ENCODE assay signal across 16 cellular contexts in genomic region chr10:36383349-36383748, GRCh38.
DNase-seq lines count a peak whose midpoint lies in the region; ATAC-seq and TF ChIP-seq lines count a peak whose summit lies in the region.
"Had no signal": no experiment of that assay in that cellular context is flagged by ENCODE, and none has a peak within 500 bp of the region (broad histone marks: within the 10 kb centered on the region; RNA-seq: fewer than 3 reads in every experiment).

No MANE protein-coding gene starts in this region.

- H3K27ac ChIP-seq in DND-41 (ENCODE audit: low read length) (peak overlapping the region; percentile 53), neuronal stem cell (replicated peaks; ENCODE audit: low read length) (no peak overlapping the region), transverse colon (no peak overlapping the region)
- H3K27ac ChIP-seq: 22Rv1, GM23248 had no signal

- WGBS in neuronal stem cell (ENCODE audit: extremely low coverage in 2 of 2, insufficient read length in 2 of 2, insufficient replicate concordance in 1 of 2), 2 donors: no CpG with 5 or more reads among the region's 3 CpGs
- WGBS in transverse colon (ENCODE audit: low coverage in 1 of 2), 2 donors: 64 to 78% methylated on average over 3 of the region's 3 CpGs

- H3K4me2 ChIP-seq in DND-41 (ENCODE audit: insufficient read depth, low read length) (no peak overlapping the region), neuronal stem cell (ENCODE audit: insufficient read depth, low read length, poor library complexity, severe bottlenecking) (no peak overlapping the region)

- H3K9ac ChIP-seq in DND-41 (ENCODE audit: low read depth, low read length): no peak overlapping the region
- H3K9ac ChIP-seq in neuronal stem cell (ENCODE audit: low read depth, low read length, poor library complexity): no peak overlapping the region
- H3K9ac ChIP-seq: GM23248 had no signal

- peak overlapping the region; percentile 1 to 77 (median 59) for H3K4me3 Mint-ChIP-seq in immature natural killer cell
- no peak overlapping the region for H3K4me3 Mint-ChIP-seq in activated CD8-positive, alpha-beta T cell treated with anti-CD3 and anti-CD28 coated beads for 36 hours
- H3K4me3 Mint-ChIP-seq: CD14-positive monocyte; CD8-positive, alpha-beta T cell had no signal

- no peak overlapping the region for H3K4ac ChIP-seq in neuronal stem cell (ENCODE audit: low read length)

- ATAC-seq in DND-41 (ENCODE audit: insufficient read depth, low read depth): peak; percentile 40; the same call in 2 of the 3 replicates
- ATAC-seq in left colon: no peak
- no peak for ATAC-seq in activated CD8-positive, alpha-beta T cell treated with anti-CD3 and anti-CD28 coated beads for 36 hours
- ATAC-seq: CD8-positive, alpha-beta T cell; GM12878 had no signal

- no peak overlapping the region for H4K91ac ChIP-seq in neuronal stem cell (ENCODE audit: low read depth, low read length, poor library complexity)

- peak overlapping the region; percentile 70 for H2AK5ac ChIP-seq in neuronal stem cell (ENCODE audit: low read depth, low read length)

- intact Hi-C loops in left colon (cut with DNase I, micrococcal nuclease): no loop called here
- intact Hi-C loops in activated CD8-positive, alpha-beta T cell treated with anti-CD3 and anti-CD28 coated beads for 36 hours (cut with micrococcal nuclease): no loop called here
- intact Hi-C loops in transverse colon (cut with DNase I; ENCODE audit: low total_unique reads): no loop called here

- H3K79me1 ChIP-seq in neuronal stem cell (ENCODE audit: low read depth, low read length): no peaks in the 10 kb centered on the region

- H2BK120ac ChIP-seq in neuronal stem cell (ENCODE audit: low read depth, low read length): no peak overlapping the region

- no peak overlapping the region for H4K8ac ChIP-seq in neuronal stem cell (ENCODE audit: low read depth, low read length)

- H3K9me3 Mint-ChIP-seq in immature natural killer cell: peaks cover 2 to 29% (median 8%) of the 10 kb centered on the region in 6 donors
- H3K9me3 Mint-ChIP-seq in activated CD8-positive, alpha-beta T cell treated with anti-CD3 and anti-CD28 coated beads for 36 hours: peaks cover 5% of the 10 kb centered on the region

- peak overlapping the region; percentile 44 for H3K18ac ChIP-seq in neuronal stem cell (ENCODE audit: low read length)

- H3K79me2 ChIP-seq in DND-41 (ENCODE audit: insufficient read depth, low read length): no peaks in the 10 kb centered on the region

- TF ChIP-seq CTCF in DND-41 (IDR thresholded peaks at IDR 0.05; ENCODE audit: borderline replicate concordance, extremely low read depth, low read length, poor library complexity, severe bottlenecking) (no peak), transverse colon (IDR thresholded peaks at IDR 0.05) (no peak)
- no peak for TF ChIP-seq CTCF in activated CD8-positive, alpha-beta T cell treated with anti-CD3 and anti-CD28 coated beads for 36 hours (IDR thresholded peaks at IDR 0.05)

- H3K4me1 ChIP-seq in DND-41 (ENCODE audit: insufficient read depth, low read length) (peaks cover 13% of the 10 kb centered on the region), neuronal stem cell (ENCODE audit: control insufficient read depth in 2 of 2, insufficient read depth in 1 of 2, low read depth in 1 of 2, low read length in 2 of 2) (no peaks in the 10 kb centered on the region), transverse colon (no peaks in the 10 kb centered on the region)

- H2BK15ac ChIP-seq in neuronal stem cell (ENCODE audit: low read length): no peak overlapping the region

- H3K36me3 Mint-ChIP-seq in immature natural killer cell: peaks cover 0 to 4% (median 3%) of the 10 kb centered on the region in 3 donors
- H3K36me3 Mint-ChIP-seq in activated CD8-positive, alpha-beta T cell treated with anti-CD3 and anti-CD28 coated beads for 36 hours (ENCODE audit: low read depth): no peaks in the 10 kb centered on the region
- H3K36me3 Mint-ChIP-seq: CD14-positive monocyte; CD8-positive, alpha-beta T cell had no signal

- H2BK5ac ChIP-seq in neuronal stem cell (ENCODE audit: low read length): no peak overlapping the region

- CTCF ChIA-PET in activated CD8-positive, alpha-beta T cell treated with anti-CD3 and anti-CD28 coated beads for 36 hours (lab: Charles Lee): no interaction called here

- peak overlapping the region; percentile 53 for H2AFZ ChIP-seq in DND-41 (ENCODE audit: low read depth, low read length)
- no peak overlapping the region for H2AFZ ChIP-seq in neuronal stem cell (ENCODE audit: low read length)
- H2AFZ ChIP-seq: GM23248 had no signal

- H3K4me3 ChIP-seq in DND-41 (ENCODE audit: low read depth in 1 of 2, low read length in 2 of 2) (no peak overlapping the region), neuronal stem cell (ENCODE audit: low read length in 2 of 2) (no peak overlapping the region), transverse colon (no peak overlapping the region)
- H3K4me3 ChIP-seq: GM12878, GM23248 had no signal

- H3K27ac Mint-ChIP-seq in immature natural killer cell: peak overlapping the region; percentile 13 to 80 (median 37)
- no peak overlapping the region for H3K27ac Mint-ChIP-seq in activated CD8-positive, alpha-beta T cell treated with anti-CD3 and anti-CD28 coated beads for 36 hours
- H3K27ac Mint-ChIP-seq: CD14-positive monocyte; CD8-positive, alpha-beta T cell had no signal

- H3K14ac ChIP-seq in neuronal stem cell (ENCODE audit: low read length): no peak overlapping the region

- no peak overlapping the region for H3K23ac ChIP-seq in neuronal stem cell (ENCODE audit: low read depth, low read length, poor library complexity)

- H3K36me3 ChIP-seq in DND-41 (ENCODE audit: insufficient read depth, low read length) (no peaks in the 10 kb centered on the region), neuronal stem cell (replicated peaks in 1 of 2; ENCODE audit: control insufficient read depth in 2 of 2, insufficient read depth in 2 of 2, low read length in 2 of 2) (no peaks in the 10 kb centered on the region), transverse colon (no peaks in the 10 kb centered on the region)

- no peak for TF ChIP-seq EP300 in transverse colon (IDR thresholded peaks at IDR 0.05; ENCODE audit: low read depth)

- H3K27me3 ChIP-seq in DND-41 (ENCODE audit: insufficient read depth, low read length, poor library complexity) (no peaks in the 10 kb centered on the region), neuronal stem cell (ENCODE audit: control insufficient read depth in 3 of 3, insufficient read depth in 3 of 3, low read depth in 1 of 3, low read length in 3 of 3) (no peaks in the 10 kb centered on the region), transverse colon (no peaks in the 10 kb centered on the region)

- POLR2A ChIA-PET in activated CD8-positive, alpha-beta T cell treated with anti-CD3 and anti-CD28 coated beads for 36 hours (lab: Charles Lee): no interaction called here

- no peak overlapping the region for H2BK12ac ChIP-seq in neuronal stem cell (ENCODE audit: low read length)

- DNase-seq in DND-41 (no peak), Kasumi-1 (lab: John Stamatoyannopoulos, UW) (peak; percentile 36 to 41), immature natural killer cell (peak in 2 of 3 donors; percentile 9 to 12), neuronal stem cell (ENCODE audit: low spot score) (no peak), left colon (no peak), transverse colon (no peak)
- no peak for DNase-seq in activated CD8-positive, alpha-beta T cell treated with anti-CD3 and anti-CD28 coated beads for 36 hours
- DNase-seq: CD8-positive, alpha-beta T cell; COR-L47; DMS153; GM23248; H7; IMR-90 had no signal

- H3K27me3 Mint-ChIP-seq in immature natural killer cell (ENCODE audit: low read depth in 3 of 3): peaks cover 0 to 3% (median 1%) of the 10 kb centered on the region in 3 donors
- no peaks in the 10 kb centered on the region for H3K27me3 Mint-ChIP-seq in activated CD8-positive, alpha-beta T cell treated with anti-CD3 and anti-CD28 coated beads for 36 hours

- in situ Hi-C loops in transverse colon (cut with MboI; ENCODE audit: low pct_ligation_motif_present in 1 of 4, low pct_unique_long_range_greater_than_20kb in 1 of 4, low sequenced_read_pairs in 3 of 4): no loop called here

- H3K4me1 Mint-ChIP-seq in immature natural killer cell: peaks cover 13 to 19% of the 10 kb centered on the region in 2 donors
- H3K4me1 Mint-ChIP-seq in activated CD8-positive, alpha-beta T cell treated with anti-CD3 and anti-CD28 coated beads for 36 hours (ENCODE audit: low read depth): no peaks in the 10 kb centered on the region
- H3K4me1 Mint-ChIP-seq: CD14-positive monocyte had no signal

- peaks cover 6% of the 10 kb centered on the region for H3K9me3 ChIP-seq in DND-41 (ENCODE audit: insufficient read depth, low read length, severe bottlenecking)
- no peaks in the 10 kb centered on the region for H3K9me3 ChIP-seq in neuronal stem cell (replicated peaks in 1 of 2; ENCODE audit: control insufficient read depth in 2 of 2, insufficient read depth in 1 of 2, low read depth in 1 of 2, low read length in 2 of 2)
- peaks cover 0 to 7% of the 10 kb centered on the region in 2 donors for H3K9me3 ChIP-seq in transverse colon

- no peak for TF ChIP-seq POLR2A in transverse colon (IDR thresholded peaks at IDR 0.05)

- H4K20me1 ChIP-seq in DND-41 (ENCODE audit: insufficient read depth, low read length): no peaks in the 10 kb centered on the region

Comparison
In these comparisons a context has a peak if more than half of its experiments do, and no peak if none do; other contexts are left out.
1. DNase-seq: peak in Kasumi-1 (2 of 2) and immature natural killer cell (2 of 3); none in DND-41 (single experiment), neuronal stem cell (single experiment), left colon (0 of 2), activated CD8-positive, alpha-beta T cell treated with anti-CD3 and anti-CD28 coated beads for 36 hours (single experiment) and transverse colon (single experiment).